8 cellular contexts compared by ENCODE assay signal in the genomic region with DNA sequence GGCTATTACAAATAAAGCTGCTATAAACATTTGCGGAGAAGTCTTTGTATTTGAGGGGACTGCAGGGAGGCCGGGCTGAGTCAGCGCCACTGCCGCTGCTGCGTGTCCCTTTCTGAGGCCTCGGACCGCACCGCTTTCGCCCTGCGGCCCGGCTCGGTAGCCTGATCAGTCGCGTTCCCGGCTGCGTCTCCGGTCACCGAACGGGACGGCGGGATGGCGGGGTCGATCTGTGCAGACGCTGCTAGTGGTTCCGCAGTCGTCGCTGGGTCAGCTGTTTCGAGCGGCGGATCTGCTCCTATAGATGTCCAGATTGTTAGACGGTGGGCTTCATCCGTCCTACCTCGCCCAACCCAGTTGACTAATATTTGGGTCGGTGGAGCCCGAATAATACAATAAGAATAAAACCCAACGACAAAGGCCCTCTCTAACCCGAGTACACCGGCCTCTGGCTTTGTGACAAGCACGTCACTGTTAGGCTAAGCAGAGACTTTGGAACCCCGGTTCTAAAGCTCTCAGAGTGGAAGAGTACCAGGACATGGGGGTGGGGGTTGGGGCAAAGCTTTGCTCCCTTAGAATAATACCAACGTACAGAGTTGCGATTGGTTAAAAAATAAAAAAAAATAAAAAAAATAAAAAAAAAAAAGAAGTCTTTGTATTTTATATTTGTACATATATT.
DNase-seq lines count a peak whose midpoint lies in the region; ATAC-seq, FAIRE-seq and TF ChIP-seq lines count a peak whose summit lies in the region.
"Not testable (repeated sequence)": the region's sequence is repeated elsewhere in the genome, so short reads cannot be mapped to it uniquely, and the experiment has no call there.

No MANE protein-coding gene starts in this region.

- BruUV-seq in endothelial cell of umbilical vein (replicated peaks; lab: Mats Ljungman, UMichigan), result not testable (repeated sequence)

- H3K36me3 ChIP-seq in GM23338 (ENCODE audit: insufficient read depth); endothelial cell of umbilical vein (ENCODE audit: control insufficient read depth in 2 of 2, extremely low read depth in 1 of 2, insufficient read depth in 2 of 2, low read length in 2 of 2); right lobe of liver; gastrocnemius medialis: not testable (repeated sequence)

- not testable (repeated sequence) for H3K9me1 ChIP-seq in endothelial cell of umbilical vein (replicated peaks; ENCODE audit: control insufficient read depth, extremely low read depth, insufficient read depth, low read length)

- not testable (repeated sequence) for H3K27ac ChIP-seq in A549; GM23338 (ENCODE audit: low read depth); endothelial cell of umbilical vein (ENCODE audit: insufficient read depth, low read depth, low read length); right lobe of liver; gastrocnemius medialis

- H2AFZ ChIP-seq in GM23338; endothelial cell of umbilical vein (ENCODE audit: low read depth, low read length): not testable (repeated sequence)

- intact Hi-C loops in activated B cell treated with CpG ODN at 0.5 μM for 24 hours (cut with micrococcal nuclease); endothelial cell of umbilical vein (cut with micrococcal nuclease); right lobe of liver (cut with DNase I); gastrocnemius medialis (cut with DNase I; ENCODE audit: low total_unique reads): not testable (repeated sequence)

- not testable (repeated sequence) for TF ChIP-seq EP300 in A549 (IDR thresholded peaks at IDR 0.05)

- not testable (repeated sequence) for H4K20me1 ChIP-seq in GM23338 (replicated peaks; ENCODE audit: insufficient read depth); endothelial cell of umbilical vein (replicated peaks; ENCODE audit: control insufficient read depth, extremely low read depth, insufficient read depth, low read length)

- H3K9me3 Mint-ChIP-seq in GM23338, activated B cell treated with CpG ODN at 0.5 μM for 24 hours: not testable (repeated sequence)
- peaks cover 22% of the 10 kb centered on the region for H3K9me3 Mint-ChIP-seq in activated naive CD8-positive, alpha-beta T cell treated with anti-CD3 and anti-CD28 coated beads, Interleukin-2, amount 10 ng/mL, durations not matched to agents 7 days and 5 days

- ATAC-seq in A549, result peak in 1 of 2 experiments; percentile 47; a peak in 1 of 6 replicates
- peak; percentile 54 for ATAC-seq in GM23338
- peak; percentile 50 for ATAC-seq in activated B cell treated with CpG ODN at 0.5 μM for 24 hours (ENCODE audit: low read depth)
- ATAC-seq in activated naive CD8-positive, alpha-beta T cell treated with anti-CD3 and anti-CD28 coated beads, Interleukin-2, amount 10 ng/mL, durations not matched to agents 7 days and 5 days (ENCODE audit: low read depth), result peak; percentile 71
- peak; percentile 78 to 92 (median 88) for ATAC-seq in right lobe of liver
- ATAC-seq in gastrocnemius medialis, result peak; percentile 9 to 64

- WGBS in A549 (ENCODE audit: missing lambda C conversion rate), result 90% methylated on average over 27 of the region's 42 CpGs
- 30% methylated on average over 9 of the region's 42 CpGs for WGBS in right lobe of liver (ENCODE audit: insufficient coverage, low coverage, low lambda C conversion rate, missing lambda C conversion rate)

- in situ Hi-C loops in gastrocnemius medialis (cut with MboI; ENCODE audit: low sequenced_read_pairs in 4 of 4), result not testable (repeated sequence)

- FAIRE-seq in A549 (lab: Jason Lieb, UNC), result peak; percentile 13
- FAIRE-seq in endothelial cell of umbilical vein (lab: Jason Lieb, UNC), result peak; percentile 81
- FAIRE-seq in urothelium cell line (lab: Jason Lieb, UNC), result peak; percentile 96

- not testable (repeated sequence) for DNase-seq in A549 (ENCODE audit: low read depth in 1 of 2, low spot score in 1 of 2); GM23338 (ENCODE audit: low spot score); activated B cell treated with CpG ODN at 0.5 μM for 24 hours; activated naive CD8-positive, alpha-beta T cell treated with anti-CD3 and anti-CD28 coated beads, Interleukin-2, amount 10 ng/mL, durations not matched to agents 7 days and 5 days; endothelial cell of umbilical vein (ENCODE audit: low read depth, low spot score); right lobe of liver; gastrocnemius medialis; urothelium cell line (ENCODE audit: low spot score)

- H3K79me2 ChIP-seq in GM23338 (replicated peaks; ENCODE audit: insufficient read depth); endothelial cell of umbilical vein (ENCODE audit: control insufficient read depth, insufficient read depth, low read length): not testable (repeated sequence)

- not testable (repeated sequence) for H3K4me2 ChIP-seq in A549; GM23338; endothelial cell of umbilical vein (ENCODE audit: insufficient read depth, low read length)

- not testable (repeated sequence) for TF ChIP-seq POLR2A in A549 (IDR thresholded peaks at IDR 0.05; ENCODE audit: low read length); endothelial cell of umbilical vein (IDR thresholded peaks at IDR 0.05; ENCODE audit: low read depth, low read length); right lobe of liver (IDR thresholded peaks at IDR 0.05); gastrocnemius medialis (IDR thresholded peaks at IDR 0.05)

- not testable (repeated sequence) for H3K4me3 ChIP-seq in A549; GM23338; endothelial cell of umbilical vein (replicated peaks in 1 of 3; ENCODE audit: insufficient read depth in 1 of 3, low read depth in 1 of 3, low read length in 3 of 3); right lobe of liver; gastrocnemius medialis

- not testable (repeated sequence) for H3K27me3 Mint-ChIP-seq in GM23338 (ENCODE audit: insufficient read depth, low read depth, poor library complexity); activated B cell treated with CpG ODN at 0.5 μM for 24 hours; activated naive CD8-positive, alpha-beta T cell treated with anti-CD3 and anti-CD28 coated beads, Interleukin-2, amount 10 ng/mL, durations not matched to agents 7 days and 5 days

- H3K36me3 Mint-ChIP-seq in GM23338 (ENCODE audit: low read depth); activated B cell treated with CpG ODN at 0.5 μM for 24 hours (ENCODE audit: low read depth); activated naive CD8-positive, alpha-beta T cell treated with anti-CD3 and anti-CD28 coated beads, Interleukin-2, amount 10 ng/mL, durations not matched to agents 7 days and 5 days: not testable (repeated sequence)

- H3K9me2 ChIP-seq in GM23338 (ENCODE audit: insufficient read depth), result not testable (repeated sequence)

- not testable (repeated sequence) for H3K27ac Mint-ChIP-seq in GM23338; activated B cell treated with CpG ODN at 0.5 μM for 24 hours; activated naive CD8-positive, alpha-beta T cell treated with anti-CD3 and anti-CD28 coated beads, Interleukin-2, amount 10 ng/mL, durations not matched to agents 7 days and 5 days

- not testable (repeated sequence) for H3K9ac ChIP-seq in endothelial cell of umbilical vein (replicated peaks; ENCODE audit: extremely low read depth, insufficient read depth, low read length)

- not testable (repeated sequence) for H3K4me1 Mint-ChIP-seq in GM23338; activated B cell treated with CpG ODN at 0.5 μM for 24 hours; activated naive CD8-positive, alpha-beta T cell treated with anti-CD3 and anti-CD28 coated beads, Interleukin-2, amount 10 ng/mL, durations not matched to agents 7 days and 5 days

- peaks cover 24% of the 10 kb centered on the region for H3K4me1 ChIP-seq in A549
- H3K4me1 ChIP-seq in GM23338 (ENCODE audit: insufficient read depth); endothelial cell of umbilical vein (ENCODE audit: control insufficient read depth, extremely low read depth, insufficient read depth, low read length); right lobe of liver: not testable (repeated sequence)
- peaks cover 20 to 26% of the 10 kb centered on the region in 2 donors for H3K4me1 ChIP-seq in gastrocnemius medialis

- dilution Hi-C loops in endothelial cell of umbilical vein (cut with MboI; ENCODE audit: extremely low pct_ligation_motif_present, low sequenced_read_pairs), result not testable (repeated sequence)

- not testable (repeated sequence) for TF ChIP-seq RAD21 in A549 (conservative IDR thresholded peaks at IDR 0.05 in 1 of 2, IDR thresholded peaks at IDR 0.05 in 1 of 2)

- not testable (repeated sequence) for H3F3A ChIP-seq in GM23338 (replicated peaks; ENCODE audit: low read depth)

- not testable (repeated sequence) for H3K4me3 Mint-ChIP-seq in GM23338; activated B cell treated with CpG ODN at 0.5 μM for 24 hours; activated naive CD8-positive, alpha-beta T cell treated with anti-CD3 and anti-CD28 coated beads, Interleukin-2, amount 10 ng/mL, durations not matched to agents 7 days and 5 days

- CTCF ChIA-PET in A549 (lab: Yijun Ruan, JAX); activated B cell treated with CpG ODN at 0.5 μM for 24 hours (lab: Charles Lee); endothelial cell of umbilical vein (lab: Charles Lee): not testable (repeated sequence)

- POLR2A ChIA-PET in A549 (lab: Yijun Ruan, JAX); activated B cell treated with CpG ODN at 0.5 μM for 24 hours (lab: Charles Lee); activated naive CD8-positive, alpha-beta T cell treated with anti-CD3 and anti-CD28 coated beads, Interleukin-2, amount 10 ng/mL, durations not matched to agents 7 days and 5 days (lab: Charles Lee); endothelial cell of umbilical vein (lab: Charles Lee): not testable (repeated sequence)

- not testable (repeated sequence) for H3K27me3 ChIP-seq in GM23338 (ENCODE audit: insufficient read depth); endothelial cell of umbilical vein (ENCODE audit: control insufficient read depth in 2 of 2, insufficient read depth in 2 of 2, low read length in 2 of 2); right lobe of liver; gastrocnemius medialis

- TF ChIP-seq CTCF in A549 (IDR thresholded peaks at IDR 0.05); GM23338 (conservative IDR thresholded peaks at IDR 0.05; ENCODE audit: low read depth in 2 of 2); activated B cell treated with CpG ODN at 0.5 μM for 24 hours (IDR thresholded peaks at IDR 0.05); endothelial cell of umbilical vein (IDR thresholded peaks at IDR 0.05; ENCODE audit: extremely low read depth in 1 of 2, insufficient read depth in 1 of 2, low read depth in 1 of 2, low read length in 2 of 2); right lobe of liver (IDR thresholded peaks at IDR 0.05); gastrocnemius medialis (IDR thresholded peaks at IDR 0.05 in 4 of 5, conservative IDR thresholded peaks at IDR 0.05 in 1 of 5): not testable (repeated sequence)

- not testable (repeated sequence) for H3K9me3 ChIP-seq in A549; endothelial cell of umbilical vein (replicated peaks; ENCODE audit: control insufficient read depth, insufficient read depth, low read length); right lobe of liver; gastrocnemius medialis
